ENCODE assay signal across 14 cellular contexts in genomic region chr2:202693503-202693902, GRCh38. TPM values are rescaled to one million over a fixed set of nuclear protein-coding genes. Genes with fewer than 3 reads are reported as not detected.
DNase-seq lines count a peak whose midpoint lies in the region; ATAC-seq and TF ChIP-seq lines count a peak whose summit lies in the region.
"Had no signal": no experiment of that assay in that cellular context is flagged by ENCODE, and none has a peak within 500 bp of the region (broad histone marks: within the 10 kb centered on the region; RNA-seq: fewer than 3 reads in every experiment).

No MANE protein-coding gene starts in this region.

- TF ChIP-seq POLR2A in breast epithelium (IDR thresholded peaks at IDR 0.05) = no peak
- TF ChIP-seq POLR2A in IMR-90 (IDR thresholded peaks at IDR 0.05; ENCODE audit: low read depth, low read length) = no peak

- no peaks in the 10 kb centered on the region for H3K27me3 ChIP-seq in breast epithelium
- H3K27me3 ChIP-seq in IMR-90 (ENCODE audit: control insufficient read depth, insufficient read depth, low read length) = no peaks in the 10 kb centered on the region
- no peaks in the 10 kb centered on the region for H3K27me3 ChIP-seq in mammary epithelial cell (ENCODE audit: insufficient read depth, low read length)
- H3K27me3 ChIP-seq in HAP-1 (ENCODE audit: low read depth) = no peaks in the 10 kb centered on the region

- H2AK5ac ChIP-seq in IMR-90 (ENCODE audit: low read depth, low read length) = no peak overlapping the region

- H2AK9ac ChIP-seq in IMR-90 (replicated peaks; ENCODE audit: low read depth, low read length, poor library complexity) = no peak overlapping the region

- H2BK120ac ChIP-seq in IMR-90 (ENCODE audit: low read depth, low read length) = peak overlapping the region; percentile 82; the same call in 1 of the 2 replicates

- H3K9ac ChIP-seq in IMR-90 (ENCODE audit: low read depth, low read length) (no peak overlapping the region), mammary epithelial cell (ENCODE audit: insufficient read depth, low read length) (no peak overlapping the region)

- in situ Hi-C loops in IMR-90 (cut with MboI; ENCODE audit: low sequenced_read_pairs) (no loop called here), mammary epithelial cell (cut with MboI; ENCODE audit: low sequenced_read_pairs in 2 of 2) (no loop called here), HAP-1 (cut with MboI; ENCODE audit: low sequenced_read_pairs) (no loop called here)

- POLR2A ChIA-PET in MCF 10A (lab: Yijun Ruan, JAX) = interaction anchor here (0.6 kb wide), 1 partner anchor 46 kb away, joined by 3 read pairs; no protein-coding TSS in a partner anchor
- POLR2A ChIA-PET in IMR-90 (lab: Charles Lee; ENCODE audit: unreplicated experiment) = no interaction called here

- H3K9me3 ChIP-seq in breast epithelium = no peaks in the 10 kb centered on the region
- no peaks in the 10 kb centered on the region for H3K9me3 ChIP-seq in IMR-90 (ENCODE audit: control insufficient read depth, insufficient read depth, low read length)
- no peaks in the 10 kb centered on the region for H3K9me3 ChIP-seq in mammary epithelial cell (replicated peaks; ENCODE audit: insufficient read depth, low read length)
- no peaks in the 10 kb centered on the region for H3K9me3 ChIP-seq in HAP-1

- peak overlapping the region; percentile 84 for H4K5ac ChIP-seq in IMR-90 (ENCODE audit: low read depth, low read length)

- peak overlapping the region; percentile 96 for H3K18ac ChIP-seq in IMR-90 (ENCODE audit: low read depth, low read length)

- peak overlapping the region; percentile 33; the same call in 1 of the 2 replicates for H3K14ac ChIP-seq in IMR-90 (replicated peaks; ENCODE audit: low read depth, low read length)

- H2AFZ ChIP-seq in IMR-90 (replicated peaks; ENCODE audit: low read length, poor library complexity) (no peak overlapping the region), mammary epithelial cell (ENCODE audit: low read depth, low read length) (no peak overlapping the region)
- H2AFZ ChIP-seq: PC-9 had no signal

- H3K27ac ChIP-seq in breast epithelium = no peak overlapping the region
- peak overlapping the region; percentile 44; the same call in 1 of the 2 replicates for H3K27ac ChIP-seq in IMR-90 (ENCODE audit: insufficient read depth, low read length)
- no peak overlapping the region for H3K27ac ChIP-seq in mammary epithelial cell (ENCODE audit: insufficient read depth, low read depth, low read length)
- H3K27ac ChIP-seq: PC-9 had no signal

- no peaks in the 10 kb centered on the region for H3K4me1 ChIP-seq in breast epithelium
- peaks cover 5% of the 10 kb centered on the region for H3K4me1 ChIP-seq in IMR-90 (ENCODE audit: control insufficient read depth, insufficient read depth, low read length)
- H3K4me1 ChIP-seq in mammary epithelial cell (ENCODE audit: insufficient read depth, low read length) = peaks cover 4% of the 10 kb centered on the region
- H3K4me1 ChIP-seq in HAP-1 = no peaks in the 10 kb centered on the region

- H3K4me1 Mint-ChIP-seq in MCF 10A (ENCODE audit: insufficient read depth, unreplicated experiment) (no peaks in the 10 kb centered on the region), immature natural killer cell (no peaks in the 10 kb centered on the region)

- H3K36me3 Mint-ChIP-seq in MCF 10A (ENCODE audit: insufficient read depth, unreplicated experiment) = peaks cover 7% of the 10 kb centered on the region
- H3K36me3 Mint-ChIP-seq in immature natural killer cell = peaks cover 0 to 5% (median 0%) of the 10 kb centered on the region in 3 donors

- H3K9me3 Mint-ChIP-seq in MCF 10A (ENCODE audit: unreplicated experiment) (no peaks in the 10 kb centered on the region), immature natural killer cell (no peaks in the 10 kb centered on the region)
- H3K9me3 Mint-ChIP-seq: CD8-positive, alpha-beta T cell had no signal

- no CpG with 5 or more reads among the region's 4 CpGs for WGBS in IMR-90 (ENCODE audit: extremely low coverage in 2 of 2, insufficient read length in 1 of 2), 2 experiments
- WGBS in mammary epithelial cell (ENCODE audit: low coverage, missing lambda C conversion rate) = 90% methylated on average over 4 of the region's 4 CpGs

- dilution Hi-C loops in IMR-90 (cut with HindIII; ENCODE audit: low sequenced_read_pairs, unreplicated experiment) (no loop called here), mammary epithelial cell (cut with HindIII; ENCODE audit: low sequenced_read_pairs) (no loop called here)

- H2BK15ac ChIP-seq in IMR-90 (ENCODE audit: low read depth, low read length) = no peak overlapping the region

- H3K56ac ChIP-seq in IMR-90 (ENCODE audit: extremely low read depth, insufficient read depth, low read length) = no peak overlapping the region

- H3K79me2 ChIP-seq in mammary epithelial cell (ENCODE audit: insufficient read depth, low read length) = no peaks in the 10 kb centered on the region

- H3K4me2 ChIP-seq in IMR-90 (ENCODE audit: low read depth, low read length) (no peak overlapping the region), mammary epithelial cell (ENCODE audit: insufficient read depth, low read depth, low read length) (no peak overlapping the region)
- H3K4me2 ChIP-seq: PC-9 had no signal

- TF ChIP-seq CTCF in MCF 10A (IDR thresholded peaks at IDR 0.05; ENCODE audit: unreplicated experiment) (no peak), breast epithelium (IDR thresholded peaks at IDR 0.05) (no peak), IMR-90 (conservative IDR thresholded peaks at IDR 0.05; ENCODE audit: low read depth, low read length) (no peak), mammary epithelial cell (conservative IDR thresholded peaks at IDR 0.05 in 1 of 2, IDR thresholded peaks at IDR 0.05 in 1 of 2; ENCODE audit: extremely low read depth in 1 of 2, insufficient read depth in 1 of 2, low read depth in 1 of 2, low read length in 2 of 2) (no peak)

- CTCF ChIA-PET in MCF 10A (lab: Yijun Ruan, JAX) = no interaction called here
- CTCF ChIA-PET in IMR-90 (lab: Yijun Ruan, JAX) = interaction anchor here (0.6 kb wide), 1 partner anchor 103 kb away, joined by 3 read pairs; no protein-coding TSS in a partner anchor
- CTCF ChIA-PET in mammary epithelial cell (lab: Charles Lee; ENCODE audit: low non-redundant PET) = no interaction called here

- peaks cover 3% of the 10 kb centered on the region; the same call in 1 of the 2 replicates for H3K9me1 ChIP-seq in IMR-90 (ENCODE audit: insufficient read depth, low read length)

- no peak overlapping the region; the same call in 1 of the 2 replicates for H3K4ac ChIP-seq in IMR-90 (ENCODE audit: low read depth, low read length)

- no peaks in the 10 kb centered on the region for H4K20me1 ChIP-seq in IMR-90 (ENCODE audit: insufficient read depth, low read length)
- H4K20me1 ChIP-seq in mammary epithelial cell (ENCODE audit: insufficient read depth, low read length) = no peaks in the 10 kb centered on the region

- TF ChIP-seq RAD21 in IMR-90 (IDR thresholded peaks at IDR 0.05; ENCODE audit: low read length) = no peak

- 0 out of 4 replicates have a peak, but pooled peaks cover 0 to 3% of the 10 kb centered on the region in 2 experiments for H3K79me1 ChIP-seq in IMR-90 (ENCODE audit: low read depth in 1 of 2, low read length in 2 of 2)

- H4K91ac ChIP-seq in IMR-90 (ENCODE audit: insufficient read depth, low read depth, low read length) = 0 out of 2 replicates have a peak overlapping the region, but pooled peaks have one; percentile 55

- H3K4me3 ChIP-seq in breast epithelium = no peak overlapping the region
- H3K4me3 ChIP-seq in IMR-90 (ENCODE audit: insufficient read depth, low read depth, low read length) = no peak overlapping the region
- H3K4me3 ChIP-seq in mammary epithelial cell (replicated peaks in 1 of 3; ENCODE audit: insufficient read depth in 1 of 3, low read depth in 2 of 3, low read length in 3 of 3) = no peak overlapping the region
- H3K4me3 ChIP-seq in HAP-1 = no peak overlapping the region
- H3K4me3 ChIP-seq: PC-9 had no signal

- H2BK20ac ChIP-seq in IMR-90 (ENCODE audit: low read depth, low read length) = peak overlapping the region; percentile 63; the same call in 1 of the 2 replicates

- no peak overlapping the region for H3K23ac ChIP-seq in IMR-90 (ENCODE audit: low read depth, low read length)

- DNase-seq in MCF 10A (ENCODE audit: unreplicated experiment) = no peak
- no peak for DNase-seq in breast epithelium (ENCODE audit: low spot score in 2 of 2)
- no peak for DNase-seq in IMR-90
- DNase-seq in mammary epithelial cell = peak; percentile 22
- no peak for DNase-seq in immature natural killer cell
- no peak for DNase-seq in NCI-H2029 (lab: John Stamatoyannopoulos, UW)
- DNase-seq in HAP-1 (ENCODE audit: low spot score in 2 of 2) = no peak
- DNase-seq: CD8-positive, alpha-beta T cell; GOT3; Kasumi-1; NCI-H1436; NCI-H2081; NCI-H774; PC-9 had no signal

- intact Hi-C loops in MCF 10A (cut with micrococcal nuclease) = no loop called here
- intact Hi-C loops in breast epithelium (cut with DNase I; ENCODE audit: low total_unique reads) = no loop called here
- intact Hi-C loops in IMR-90 (cut with micrococcal nuclease) = no loop called here
- intact Hi-C loops in mammary epithelial cell (cut with micrococcal nuclease) = no loop called here

- no peak for ATAC-seq in IMR-90 (ENCODE audit: low read depth)
- ATAC-seq: CD8-positive, alpha-beta T cell had no signal

- H3K27ac Mint-ChIP-seq in MCF 10A (ENCODE audit: low read depth, unreplicated experiment) = peak overlapping the region; percentile 59
- H3K27ac Mint-ChIP-seq in immature natural killer cell = no peak overlapping the region

- H3K36me3 ChIP-seq in breast epithelium (no peaks in the 10 kb centered on the region), IMR-90 (ENCODE audit: control insufficient read depth, insufficient read depth, low read length) (no peaks in the 10 kb centered on the region; the same call in 1 of the 2 replicates), mammary epithelial cell (ENCODE audit: insufficient read depth, low read length) (peaks cover 2% of the 10 kb centered on the region), HAP-1 (replicated peaks) (peaks cover 3% of the 10 kb centered on the region; the same call in 1 of the 2 replicates)

- H3K27me3 Mint-ChIP-seq in MCF 10A (ENCODE audit: insufficient read depth, unreplicated experiment) = no peaks in the 10 kb centered on the region
- peaks cover 0 to 3% (median 2%) of the 10 kb centered on the region in 3 donors for H3K27me3 Mint-ChIP-seq in immature natural killer cell (ENCODE audit: low read depth in 3 of 3)

- H4K8ac ChIP-seq in IMR-90 (ENCODE audit: low read depth in 2 of 2, low read length in 2 of 2) = peak overlapping the region in 1 of 2 experiments; percentile 84; a peak in 2 of 4 replicates

- H3K4me3 Mint-ChIP-seq in MCF 10A (ENCODE audit: unreplicated experiment) = no peak overlapping the region
- no peak overlapping the region for H3K4me3 Mint-ChIP-seq in immature natural killer cell
- H3K4me3 Mint-ChIP-seq: CD8-positive, alpha-beta T cell had no signal

- H2BK5ac ChIP-seq in IMR-90 (ENCODE audit: low read depth, low read length, poor library complexity, severe bottlenecking) = peak overlapping the region; percentile 85

- BruUV-seq in MCF 10A (replicated peaks; lab: Mats Ljungman, UMichigan) (no TSS peak), IMR-90 (replicated peaks; lab: Mats Ljungman, UMichigan) (no TSS peak), mammary epithelial cell (replicated peaks; lab: Mats Ljungman, UMichigan) (no TSS peak)

RNA-seq across cellular contexts. Expression of gene FAM117B, which starts 58.7 kb away (rescaled TPM):
- total RNA-seq in MCF 10A (2022) (2.4 and 2.5 TPM in 2 replicates), breast epithelium (10 to 100 TPM in 2 of 3 donors, 1 to 10 TPM in 1; 9.4 to 13.1 (median 11.9) TPM), IMR-90 (2012; rRNA removed) (0.54 and 1.1 TPM in 2 replicates), mammary epithelial cell (1 to 10 TPM; 2.8 to 3.4 TPM)
- polyA plus RNA-seq in IMR-90 (2012; rRNA removed) (0.66 and 0.79 TPM in 2 replicates), mammary epithelial cell (0.95 TPM), immature natural killer cell (1 to 10 TPM; 2.2 to 4.7 (median 3.3) TPM)
- polyA plus RNA-seq in IMR-90 (2012; cell fraction: cytosol; rRNA removed) = 0.32 and 0.38 TPM in 2 replicates
- polyA plus RNA-seq in IMR-90 (2012; cell fraction: nucleus; rRNA removed; ENCODE audit: low replicate concordance) = 0.25 and 1.0 TPM in 2 replicates
- 4.5 TPM for polyA minus RNA-seq in mammary epithelial cell
